Comparison of ENCODE assay signal across 8 cellular contexts in the genomic region with DNA sequence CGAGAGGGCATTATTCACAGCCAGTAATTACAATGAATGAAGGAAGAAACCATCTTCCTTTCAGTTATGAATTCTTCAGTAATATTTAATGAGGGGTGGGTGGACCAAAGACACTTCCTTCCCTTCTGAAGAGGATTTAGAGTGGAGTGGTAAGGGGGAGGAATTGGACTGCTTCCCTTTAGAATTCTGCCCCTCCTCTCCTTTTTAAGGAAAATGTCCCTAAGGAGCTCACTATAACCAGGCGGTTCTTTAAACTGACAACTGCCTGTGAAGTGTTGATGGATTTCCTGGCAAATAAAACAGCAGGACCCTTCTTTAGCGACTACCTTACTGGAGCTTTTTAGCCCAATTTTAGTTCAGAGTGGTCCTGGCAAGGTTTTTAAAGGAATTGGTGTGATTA.
DNase-seq lines count a peak whose midpoint lies in the region; ATAC-seq and TF ChIP-seq lines count a peak whose summit lies in the region.

No MANE protein-coding gene starts in this region.

- no peaks in the 10 kb centered on the region for H3K27me3 Mint-ChIP-seq in activated naive CD4-positive, alpha-beta T cell treated with anti-CD3 and anti-CD28 coated beads, Interleukin-2, amount 50 U/mL, for 24 hours
- no peaks in the 10 kb centered on the region for H3K27me3 Mint-ChIP-seq in activated CD4-positive, alpha-beta memory T cell treated with anti-CD3 and anti-CD28 coated beads for 36 hours

- H3K36me3 ChIP-seq in left lung = no peaks in the 10 kb centered on the region
- H3K36me3 ChIP-seq in transverse colon = no peaks in the 10 kb centered on the region

- CTCF ChIA-PET in activated CD4-positive, alpha-beta memory T cell treated with anti-CD3 and anti-CD28 coated beads for 36 hours (lab: Charles Lee) = interaction anchor here (0.6 to 8.8 kb wide), 5 partner anchors 8 to 15 kb away, joined by 3 to 129 read pairs (median 8); no protein-coding TSS in a partner anchor

- ATAC-seq in left lung (no peak), HG02798 (IDR thresholded peaks at IDR 0.05; ENCODE audit: poor library complexity, unreplicated experiment) (no peak)

- DNase-seq in activated naive CD4-positive, alpha-beta T cell treated with Interleukin-2 at 50 U/mL for 16 hours = no peak
- no peak for DNase-seq in activated CD4-positive, alpha-beta memory T cell treated with anti-CD3 and anti-CD28 coated beads for 36 hours
- DNase-seq in left lung = no peak
- no peak for DNase-seq in transverse colon
- no peak for DNase-seq in NCI-H2081 treated with DMSO at 0.1 percent for 48 hours (lab: John Stamatoyannopoulos, UW)
- DNase-seq in 8988T = no peak

- POLR2A ChIA-PET in activated CD4-positive, alpha-beta memory T cell treated with anti-CD3 and anti-CD28 coated beads for 36 hours (lab: Charles Lee) = interaction anchor here (1.0 to 4.1 kb wide), 7 partner anchors 9 to 19 kb away, joined by 3 to 67 read pairs (median 7); no protein-coding TSS in a partner anchor

- no peaks in the 10 kb centered on the region for H3K9me3 Mint-ChIP-seq in activated naive CD4-positive, alpha-beta T cell treated with anti-CD3 and anti-CD28 coated beads, Interleukin-2, amount 50 U/mL, for 24 hours
- H3K9me3 Mint-ChIP-seq in activated CD4-positive, alpha-beta memory T cell treated with anti-CD3 and anti-CD28 coated beads for 36 hours = no peaks in the 10 kb centered on the region

- peak overlapping the region; percentile 83 for H3K4me3 Mint-ChIP-seq in activated naive CD4-positive, alpha-beta T cell treated with anti-CD3 and anti-CD28 coated beads, Interleukin-2, amount 50 U/mL, for 24 hours
- H3K4me3 Mint-ChIP-seq in activated CD4-positive, alpha-beta memory T cell treated with anti-CD3 and anti-CD28 coated beads for 36 hours = peak overlapping the region; percentile 85

- H3K4me3 ChIP-seq in left lung = no peak overlapping the region
- H3K4me3 ChIP-seq in transverse colon = no peak overlapping the region

- H3K27me3 ChIP-seq in left lung (no peaks in the 10 kb centered on the region), transverse colon (no peaks in the 10 kb centered on the region)

- peaks cover 79% of the 10 kb centered on the region for H3K4me1 Mint-ChIP-seq in activated naive CD4-positive, alpha-beta T cell treated with anti-CD3 and anti-CD28 coated beads, Interleukin-2, amount 50 U/mL, for 24 hours
- H3K4me1 Mint-ChIP-seq in activated CD4-positive, alpha-beta memory T cell treated with anti-CD3 and anti-CD28 coated beads for 36 hours (ENCODE audit: low read depth) = peaks cover 81% of the 10 kb centered on the region

- H3K36me3 Mint-ChIP-seq in activated naive CD4-positive, alpha-beta T cell treated with anti-CD3 and anti-CD28 coated beads, Interleukin-2, amount 50 U/mL, for 24 hours = no peaks in the 10 kb centered on the region
- peaks cover 14% of the 10 kb centered on the region for H3K36me3 Mint-ChIP-seq in activated CD4-positive, alpha-beta memory T cell treated with anti-CD3 and anti-CD28 coated beads for 36 hours

- peak overlapping the region; percentile 86 for H3K27ac Mint-ChIP-seq in activated naive CD4-positive, alpha-beta T cell treated with anti-CD3 and anti-CD28 coated beads, Interleukin-2, amount 50 U/mL, for 24 hours
- H3K27ac Mint-ChIP-seq in activated CD4-positive, alpha-beta memory T cell treated with anti-CD3 and anti-CD28 coated beads for 36 hours = peak overlapping the region; percentile 97

- TF ChIP-seq POLR2A in transverse colon (IDR thresholded peaks at IDR 0.05) = no peak

- TF ChIP-seq EP300 in transverse colon (IDR thresholded peaks at IDR 0.05; ENCODE audit: low read depth) = no peak

- H3K4me1 ChIP-seq in left lung (peaks cover 45 to 97% of the 10 kb centered on the region in 2 donors), transverse colon (peaks cover 8 to 71% (median 29%) of the 10 kb centered on the region in 4 donors)

- in situ Hi-C loops in transverse colon (cut with MboI; ENCODE audit: low pct_ligation_motif_present in 1 of 4, low pct_unique_long_range_greater_than_20kb in 1 of 4, low sequenced_read_pairs in 3 of 4) = loop anchor here in 1 of 4 donors (25.0 kb wide), 1 partner anchor 92 kb away; the partner anchor contains the start of gene RANBP2

- intact Hi-C loops in activated CD4-positive, alpha-beta memory T cell treated with anti-CD3 and anti-CD28 coated beads for 36 hours (cut with micrococcal nuclease) = loop anchor here (1.0 to 2.0 kb wide), 3 partner anchors 8 to 32 kb away; no protein-coding TSS in a partner anchor
- intact Hi-C loops in left lung (cut with DNase I) (no loop called here), transverse colon (cut with DNase I; ENCODE audit: low total_unique reads) (no loop called here)

- 67% methylated on average over 2 to 3 of the region's 3 CpGs for WGBS in transverse colon (ENCODE audit: low coverage in 1 of 2), 2 donors

- TF ChIP-seq CTCF in left lung (IDR thresholded peaks at IDR 0.05) (no peak), transverse colon (IDR thresholded peaks at IDR 0.05) (no peak)

- H3K27ac ChIP-seq in left lung (peak overlapping the region; percentile 74 to 75), transverse colon (peak overlapping the region; percentile 34 to 62 (median 51))

- H3K9me3 ChIP-seq in left lung = no peaks in the 10 kb centered on the region
- no peaks in the 10 kb centered on the region for H3K9me3 ChIP-seq in transverse colon
